Comparison of ENCODE assay signal across 2 cellular contexts in the genomic region with DNA sequence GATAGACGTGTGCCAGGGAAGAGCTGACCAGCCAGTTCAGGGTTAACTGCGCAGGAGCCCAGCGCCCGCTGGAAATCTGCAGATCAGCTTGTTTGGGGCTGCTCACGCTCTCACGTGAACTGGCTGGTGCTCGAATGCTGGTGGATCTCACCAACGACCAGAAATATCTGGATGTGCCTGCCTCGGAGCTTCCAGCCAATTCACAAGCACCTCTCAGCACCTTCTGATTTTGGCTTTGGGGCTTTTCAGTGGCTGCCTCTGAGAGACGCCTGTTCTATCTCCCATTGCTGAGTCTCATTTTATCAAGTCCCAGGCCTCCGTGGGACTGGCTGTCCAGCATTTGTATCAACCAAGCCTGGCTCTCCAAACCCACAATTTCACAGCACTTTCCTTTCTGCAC.
TF ChIP-seq lines count a peak whose summit lies in the region.

No MANE protein-coding gene starts in this region.

TF ChIP-seq in IMR-90, 13 proteins besides CTCF, POLR2A, EP300 and RAD21:
- no peak for TF ChIP-seq MAZ (IDR thresholded peaks at IDR 0.05; ENCODE audit: borderline replicate concordance, low read depth, low read length)
- no peak for TF ChIP-seq FOS (IDR thresholded peaks at IDR 0.05; ENCODE audit: low read depth, low read length)
- TF ChIP-seq CEBPB (IDR thresholded peaks at IDR 0.05; ENCODE audit: low read depth, low read length): no peak
- no peak for TF ChIP-seq MAFK (IDR thresholded peaks at IDR 0.05; ENCODE audit: low read depth, low read length)
- no peak for TF ChIP-seq CHD1 (IDR thresholded peaks at IDR 0.05; ENCODE audit: low read depth, low read length)
- no peak for TF ChIP-seq RFX5 (IDR thresholded peaks at IDR 0.05; ENCODE audit: low read depth, low read length)
- no peak for TF ChIP-seq NFE2L2 (IDR thresholded peaks at IDR 0.05; ENCODE audit: low read depth, low read length)
- no peak for TF ChIP-seq MXI1 (IDR thresholded peaks at IDR 0.05; ENCODE audit: borderline replicate concordance, low read depth, low read length)
- TF ChIP-seq RCOR1 (IDR thresholded peaks at IDR 0.05; ENCODE audit: insufficient replicate concordance, low read length): no peak

TF ChIP-seq in GM23338, 12 proteins besides CTCF, POLR2A, EP300 and RAD21:
- TF ChIP-seq CREB1 (CRISPR knock-in tag; IDR thresholded peaks at IDR 0.05; ENCODE audit: low read depth) (no peak), JUNB (IDR thresholded peaks at IDR 0.05; ENCODE audit: unreplicated experiment) (no peak), POLR2AphosphoS5 (IDR thresholded peaks at IDR 0.05; ENCODE audit: low read depth) (no peak)
TF ChIP-seq in GM23338: peak in this region for 0.
